ENCODE assay signal across 15 cellular contexts in genomic region chr2:171595456-171595855, GRCh38.
A peak's percentile ranks its signal among the peaks of the same experiment; 100 is the strongest.
DNase-seq lines count a peak whose midpoint lies in the region; ATAC-seq and TF ChIP-seq lines count a peak whose summit lies in the region.
"Had no signal": no experiment of that assay in that cellular context is flagged by ENCODE, and none has a peak within 500 bp of the region (broad histone marks: within the 10 kb centered on the region; RNA-seq: fewer than 3 reads in every experiment).

No MANE protein-coding gene starts in this region.

- H3K9ac ChIP-seq in HCT116 (ENCODE audit: low read length) (no peak overlapping the region), fibroblast of lung (ENCODE audit: insufficient read depth, low read length) (no peak overlapping the region)
- H3K9ac ChIP-seq: BLaER1 treated with 17β-estradiol and CSF1 and Interleukin-3, amounts not matched to agents 10 nM and 100 nM had no signal

- H2AFZ ChIP-seq in HCT116 (ENCODE audit: low read depth, low read length, poor library complexity, severe bottlenecking) (peak overlapping the region; percentile 83), fibroblast of lung (ENCODE audit: low read length) (peak overlapping the region; percentile 36)

- H3K4me1 Mint-ChIP-seq in CD14-positive monocyte (peaks cover 4% of the 10 kb centered on the region), Calu3 (ENCODE audit: low read depth, unreplicated experiment) (no peaks in the 10 kb centered on the region)

- BruUV-seq in HCT116 (replicated peaks; lab: Mats Ljungman, UMichigan), result no TSS peak
- no TSS peak for BruUV-seq in Calu3 (replicated peaks; lab: Mats Ljungman, UMichigan)

- H3K36me3 ChIP-seq in HCT116 (ENCODE audit: control insufficient read depth in 1 of 2, insufficient read depth in 2 of 2, low read length in 2 of 2) (no peaks in the 10 kb centered on the region), fibroblast of lung (ENCODE audit: control insufficient read depth, insufficient read depth, low read length) (no peaks in the 10 kb centered on the region), psoas muscle (ENCODE audit: insufficient read depth in 1 of 2, low read depth in 1 of 2) (no peaks in the 10 kb centered on the region)
- H3K36me3 ChIP-seq: BLaER1 treated with 17β-estradiol and CSF1 and Interleukin-3, amounts not matched to agents 10 nM and 100 nM had no signal

- H3K4me2 ChIP-seq in HCT116 (ENCODE audit: low read length) (peak overlapping the region; percentile 22; the same call in 1 of the 2 replicates), fibroblast of lung (ENCODE audit: extremely low read depth, insufficient read depth, low read length) (peak overlapping the region; percentile 18)
- H3K4me2 ChIP-seq: BLaER1 treated with 17β-estradiol and CSF1 and Interleukin-3, amounts not matched to agents 10 nM and 100 nM had no signal

- H3K27me3 Mint-ChIP-seq in CD14-positive monocyte (ENCODE audit: low read depth in 3 of 3) (peaks cover 2 to 8% (median 7%) of the 10 kb centered on the region in 3 donors), Calu3 (ENCODE audit: unreplicated experiment) (peaks cover 36% of the 10 kb centered on the region)

- H3K9me3 Mint-ChIP-seq in CD14-positive monocyte (peaks cover 0 to 6% (median 1%) of the 10 kb centered on the region in 7 donors), Calu3 (ENCODE audit: low read depth, unreplicated experiment) (no peaks in the 10 kb centered on the region)

- ATAC-seq in HCT116 (no peak), HG02588 (IDR thresholded peaks at IDR 0.05; ENCODE audit: unreplicated experiment) (no peak), psoas muscle (no peak)
- ATAC-seq: Right ventricle myocardium inferior had no signal

- TF ChIP-seq RAD21 in HCT116 (IDR thresholded peaks at IDR 0.05; ENCODE audit: low read depth), result no peak

- H3K79me2 ChIP-seq in HCT116 (ENCODE audit: insufficient read depth, low read length), result no peaks in the 10 kb centered on the region
- H3K79me2 ChIP-seq in fibroblast of lung (ENCODE audit: control insufficient read depth, insufficient read depth, low read length), result no peaks in the 10 kb centered on the region

- TF ChIP-seq CTCF in HCT116 (IDR thresholded peaks at IDR 0.05 in 2 of 3, conservative IDR thresholded peaks at IDR 0.05 in 1 of 3; ENCODE audit: borderline replicate concordance in 1 of 3, insufficient read depth in 1 of 3, low read depth in 2 of 3, low read length in 2 of 3) (no peak), RWPE1 (conservative IDR thresholded peaks at IDR 0.05; ENCODE audit: low read depth) (no peak), fibroblast of lung (conservative IDR thresholded peaks at IDR 0.05 in 1 of 2, IDR thresholded peaks at IDR 0.05 in 1 of 2; ENCODE audit: low read depth in 1 of 2, low read length in 2 of 2) (no peak), CD14-positive monocyte (IDR thresholded peaks at IDR 0.05) (no peak), Calu3 (IDR thresholded peaks at IDR 0.05; ENCODE audit: unreplicated experiment) (no peak), psoas muscle (IDR thresholded peaks at IDR 0.05) (no peak)

- no peaks in the 10 kb centered on the region for H3K9me3 ChIP-seq in HCT116 (ENCODE audit: control insufficient read depth in 1 of 2, insufficient read depth in 1 of 2, low read depth in 1 of 2, low read length in 2 of 2)
- H3K9me3 ChIP-seq in fibroblast of lung (ENCODE audit: control insufficient read depth, insufficient read depth, low read depth, low read length), result no peaks in the 10 kb centered on the region
- H3K9me3 ChIP-seq in psoas muscle, result peaks cover 2% of the 10 kb centered on the region

- H3K4me1 ChIP-seq in HCT116 (ENCODE audit: control insufficient read depth in 1 of 2, insufficient read depth in 2 of 2, low read length in 2 of 2) (peaks cover 0 to 14% of the 10 kb centered on the region in 2 experiments; a peak in 2 of 4 replicates), fibroblast of lung (ENCODE audit: control insufficient read depth, extremely low read depth, insufficient read depth, low read length) (peaks cover 6% of the 10 kb centered on the region), psoas muscle (no peaks in the 10 kb centered on the region)
- H3K4me1 ChIP-seq: BLaER1 treated with 17β-estradiol and CSF1 and Interleukin-3, amounts not matched to agents 10 nM and 100 nM had no signal

- H3K4me3 ChIP-seq in HCT116 (replicated peaks in 1 of 2; ENCODE audit: low read depth in 1 of 2, low read length in 2 of 2) (no peak overlapping the region), fibroblast of lung (replicated peaks in 1 of 4; ENCODE audit: control extremely low read depth in 1 of 4, insufficient read depth in 1 of 4, low read depth in 3 of 4, low read length in 4 of 4) (no peak overlapping the region), psoas muscle (no peak overlapping the region)
- H3K4me3 ChIP-seq: BLaER1 treated with 17β-estradiol and CSF1 and Interleukin-3, amounts not matched to agents 10 nM and 100 nM had no signal

- POLR2A ChIA-PET in HCT116 (lab: Charles Lee) (interaction anchor here (1.3 kb wide), 1 partner anchor 7 kb away, joined by 3 read pairs; no protein-coding TSS in a partner anchor), RWPE1 (lab: Yijun Ruan, JAX; ENCODE audit: low non-redundant PET) (no interaction called here)

- CTCF ChIA-PET in HCT116 (lab: Charles Lee) (interaction anchor here (0.7 to 0.8 kb wide), 2 partner anchors 393 to 532 kb away, joined by 4 read pairs; no protein-coding TSS in a partner anchor), RWPE1 (lab: Yijun Ruan, JAX) (interaction anchor here (0.5 to 0.9 kb wide), 4 partner anchors 10 to 1270 kb away, joined by 3 to 5 read pairs (median 4); no protein-coding TSS in a partner anchor), Calu3 (lab: Charles Lee) (no interaction called here)

- peak overlapping the region in 1 of 7 donors; percentile 45 for H3K27ac Mint-ChIP-seq in CD14-positive monocyte
- H3K27ac Mint-ChIP-seq in Calu3 (ENCODE audit: unreplicated experiment), result no peak overlapping the region

- DNase-seq in HCT116 (ENCODE audit: low read depth, low spot score) (no peak), RWPE1 (ENCODE audit: low spot score) (no peak), fibroblast of lung (ENCODE audit: low read depth in 2 of 2) (no peak), CD14-positive monocyte (ENCODE audit: low spot score) (no peak), Calu3 (no peak), psoas muscle (no peak)
- DNase-seq: NCI-H1048; NCI-H1694; NCI-H345; NCI-H69; NK-92 treated with Interleukin-12 subunit alpha and Interleukin-12 subunit beta, amount 100 ng/mL, for 24 hours; OCI-M1 had no signal

- H3K27me3 ChIP-seq in HCT116 (ENCODE audit: insufficient read depth, low read length) (no peaks in the 10 kb centered on the region), fibroblast of lung (ENCODE audit: control insufficient read depth, insufficient read depth, low read length) (no peaks in the 10 kb centered on the region), psoas muscle (ENCODE audit: insufficient read depth in 3 of 3, low read length in 2 of 3) (no peaks in the 10 kb centered on the region)
- H3K27me3 ChIP-seq: BLaER1 treated with 17β-estradiol and CSF1 and Interleukin-3, amounts not matched to agents 10 nM and 100 nM had no signal

- no peaks in the 10 kb centered on the region for H3K36me3 Mint-ChIP-seq in CD14-positive monocyte
- H3K36me3 Mint-ChIP-seq in Calu3 (ENCODE audit: insufficient read depth, unreplicated experiment), result no peaks in the 10 kb centered on the region

- no peak overlapping the region for H3K27ac ChIP-seq in HCT116 (ENCODE audit: low read depth, low read length)
- H3K27ac ChIP-seq in RWPE1, result peak overlapping the region; percentile 80
- no peak overlapping the region for H3K27ac ChIP-seq in fibroblast of lung (ENCODE audit: insufficient read depth, low read length)
- no peak overlapping the region for H3K27ac ChIP-seq in psoas muscle
- H3K27ac ChIP-seq: BLaER1 treated with 17β-estradiol and CSF1 and Interleukin-3, amounts not matched to agents 10 nM and 100 nM had no signal

- H4K20me1 ChIP-seq in HCT116 (ENCODE audit: insufficient read depth), result no peaks in the 10 kb centered on the region
- H4K20me1 ChIP-seq in fibroblast of lung (ENCODE audit: control insufficient read depth, extremely low read depth, insufficient read depth, low read length), result no peaks in the 10 kb centered on the region
- H4K20me1 ChIP-seq: BLaER1 treated with 17β-estradiol and CSF1 and Interleukin-3, amounts not matched to agents 10 nM and 100 nM had no signal

- RAD21 ChIA-PET in HCT116 (lab: Charles Lee; ENCODE audit: low non-redundant PET in 1 of 2, low total read pairs in 2 of 2, uncharacterized antibody in 2 of 2, unreplicated experiment in 2 of 2), result no interaction called here

- H3K4me3 Mint-ChIP-seq in CD14-positive monocyte, result no peak overlapping the region
- H3K4me3 Mint-ChIP-seq in Calu3 (ENCODE audit: low read depth, unreplicated experiment), result no peak overlapping the region

- intact Hi-C loops in HCT116 (cut with micrococcal nuclease), result no loop called here
- intact Hi-C loops in CD14-positive monocyte (cut with micrococcal nuclease), result no loop called here
- intact Hi-C loops in Calu3 (cut with micrococcal nuclease; ENCODE audit: unreplicated experiment), result loop anchor here (10.0 kb wide), 1 partner anchor 529 kb away; no protein-coding TSS in a partner anchor
- intact Hi-C loops in psoas muscle (cut with DNase I), result loop anchor here (10.0 kb wide), 2 partner anchors 509 to 529 kb away; partner anchors contain the start of gene DLX2 (in 1 of the 2)

- H3K9me2 ChIP-seq in HCT116 (ENCODE audit: insufficient read depth), result no peaks in the 10 kb centered on the region

- no peak for TF ChIP-seq POLR2A in HCT116 (IDR thresholded peaks at IDR 0.05; ENCODE audit: borderline replicate concordance, extremely low read depth, insufficient read depth, insufficient read length)

TF ChIP-seq in HCT116, 20 proteins besides CTCF, POLR2A, EP300 and RAD21 (continues in another document):
- TF ChIP-seq CBX3 (IDR thresholded peaks at IDR 0.05; ENCODE audit: low read depth) (no peak), ZNF274 (IDR thresholded peaks at IDR 0.05; ENCODE audit: low read depth, low read length) (no peak), ZFX (IDR thresholded peaks at IDR 0.05) (no peak), MAX (IDR thresholded peaks at IDR 0.05) (no peak), SRF (IDR thresholded peaks at IDR 0.05; ENCODE audit: low read depth) (no peak)

Comparison
In these comparisons a context has a peak if more than half of its experiments do, and no peak if none do; other contexts are left out.
1. intact Hi-C loops: an anchor here in Calu3 (10.0 kb wide) and psoas muscle (10.0 kb wide); none called in HCT116 and CD14-positive monocyte.